Comparison of ENCODE assay signal across 8 cellular contexts in the genomic region with DNA sequence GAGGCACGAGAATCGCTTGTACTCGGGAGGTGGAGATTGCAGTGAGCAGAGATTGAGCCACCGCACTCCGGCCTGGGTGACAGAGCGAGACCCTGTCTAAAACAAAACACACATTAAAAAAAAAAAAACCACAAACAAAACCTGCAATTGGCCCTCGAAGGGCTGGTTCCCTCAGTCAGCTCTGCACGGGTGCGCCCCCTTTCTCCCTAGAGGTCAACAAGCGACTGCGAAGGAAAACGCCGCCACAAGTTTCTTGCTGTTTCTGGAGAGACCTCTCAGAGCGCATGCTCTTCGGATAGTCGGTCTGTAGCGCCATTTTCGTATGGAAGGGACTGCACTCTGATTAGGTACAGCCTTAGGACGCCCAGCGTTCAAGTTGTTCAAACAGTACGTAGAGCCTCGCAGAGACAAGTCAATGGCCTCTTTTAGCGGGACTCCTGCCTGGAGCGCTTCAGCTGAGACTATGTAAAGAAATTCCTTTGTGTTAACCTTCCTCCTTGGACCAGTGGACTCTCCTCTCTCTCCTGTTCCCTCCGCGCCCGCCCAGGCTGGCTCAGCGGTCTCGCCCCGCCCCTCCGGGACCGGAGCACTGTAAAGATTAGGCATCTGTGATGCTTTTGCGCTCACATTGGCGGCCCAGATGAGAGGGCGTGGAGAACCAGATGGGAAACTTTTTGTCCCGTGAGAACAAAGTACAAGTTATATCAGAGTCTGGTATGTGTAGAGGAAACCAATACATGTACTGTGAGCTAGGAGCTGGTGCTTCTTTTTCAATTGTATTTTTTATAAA. TPM values are rescaled to one million over a fixed set of nuclear protein-coding genes. Genes with fewer than 3 reads are reported as not detected.
DNase-seq lines count a peak whose midpoint lies in the region; ATAC-seq and TF ChIP-seq lines count a peak whose summit lies in the region.

No MANE protein-coding gene starts in this region.

- H3K9me3 ChIP-seq in SU-DHL-6 (ENCODE audit: insufficient read depth, low read length) (no peaks in the 10 kb centered on the region), heart left ventricle (no peaks in the 10 kb centered on the region)

- no peaks in the 10 kb centered on the region for H3K27me3 Mint-ChIP-seq in activated naive CD8-positive, alpha-beta T cell treated with anti-CD3 and anti-CD28 coated beads, Interleukin-2, amount 50 U/mL, for 24 hours
- no peaks in the 10 kb centered on the region for H3K27me3 Mint-ChIP-seq in type B pancreatic cell

- peak overlapping the region; percentile 77 for H3K9ac ChIP-seq in SU-DHL-6 (ENCODE audit: low read length)

- H3K9me2 ChIP-seq in SU-DHL-6 (replicated peaks; ENCODE audit: insufficient read depth, low read length) = no peaks in the 10 kb centered on the region

- peak overlapping the region; percentile 87 for H2AFZ ChIP-seq in SU-DHL-6 (ENCODE audit: low read depth, low read length, severe bottlenecking)

- no peaks in the 10 kb centered on the region for H3K9me3 Mint-ChIP-seq in activated naive CD8-positive, alpha-beta T cell treated with anti-CD3 and anti-CD28 coated beads, Interleukin-2, amount 50 U/mL, for 24 hours
- no peaks in the 10 kb centered on the region for H3K9me3 Mint-ChIP-seq in type B pancreatic cell

- peak overlapping the region; percentile 97 for H3K4me3 Mint-ChIP-seq in activated naive CD8-positive, alpha-beta T cell treated with anti-CD3 and anti-CD28 coated beads, Interleukin-2, amount 50 U/mL, for 24 hours
- peak overlapping the region; percentile 99 for H3K4me3 Mint-ChIP-seq in type B pancreatic cell

- intact Hi-C loops in heart left ventricle (cut with DNase I) = loop anchor here (1.0 to 10.0 kb wide), 16 partner anchors 46 to 219 kb away; partner anchors contain the start of genes RTCA (in 6 of the 10), TRMT13 (in 3 of the 10), SASS6 (in 2 of the 10) and DBT (in 1 of the 10)

- H3K4me2 ChIP-seq in SU-DHL-6 (ENCODE audit: low read depth, low read length, poor library complexity, severe bottlenecking) = peak overlapping the region; percentile 85

- no peaks in the 10 kb centered on the region for H3K36me3 ChIP-seq in SU-DHL-6 (ENCODE audit: low read length)
- no peaks in the 10 kb centered on the region for H3K36me3 ChIP-seq in heart left ventricle

- ATAC-seq in HG02759 (IDR thresholded peaks at IDR 0.05; ENCODE audit: unreplicated experiment) (peak; percentile 65), heart left ventricle (peak; percentile 80 to 85 (median 82))
- ATAC-seq in activated naive CD8-positive, alpha-beta T cell treated with anti-CD3 and anti-CD28 coated beads, Interleukin-2, amount 50 U/mL, for 24 hours = peak; percentile 82

- 4 to 9% (median 5%) methylated on average over 36 of the region's 36 CpGs for WGBS in heart left ventricle, 4 donors

- H3K27me3 ChIP-seq in SU-DHL-6 (ENCODE audit: low read length) (no peaks in the 10 kb centered on the region), heart left ventricle (no peaks in the 10 kb centered on the region)

- H3K4me3 ChIP-seq in SU-DHL-6 (ENCODE audit: insufficient read depth, low read length, poor library complexity, severe bottlenecking) = peak overlapping the region; percentile 79
- peak overlapping the region; percentile 66 to 99 (median 86) for H3K4me3 ChIP-seq in heart left ventricle

- H3K27ac Mint-ChIP-seq in activated naive CD8-positive, alpha-beta T cell treated with anti-CD3 and anti-CD28 coated beads, Interleukin-2, amount 50 U/mL, for 24 hours = peak overlapping the region; percentile 99
- H3K27ac Mint-ChIP-seq in type B pancreatic cell = peak overlapping the region; percentile 99

- peaks cover 28% of the 10 kb centered on the region for H3F3A ChIP-seq in SU-DHL-6 (ENCODE audit: insufficient read depth)

- peaks cover 0 to 35% (median 20%) of the 10 kb centered on the region in 12 donors for H3K4me1 ChIP-seq in heart left ventricle

- H3K27ac ChIP-seq in SU-DHL-6 (ENCODE audit: low read depth, low read length) (peak overlapping the region; percentile 79), heart left ventricle (peak overlapping the region; percentile 22 to 98 (median 92))

- DNase-seq in NCI-H1105 treated with DMSO at 0.1 percent for 48 hours (lab: John Stamatoyannopoulos, UW) (peak; percentile 93), heart left ventricle (peak; percentile 85 to 91 (median 88)), pons (ENCODE audit: low spot score) (peak; percentile 95), type B pancreatic cell (ENCODE audit: extremely low spot score, unreplicated experiment) (peak; percentile 92)
- peak; percentile 87 for DNase-seq in activated naive CD8-positive, alpha-beta T cell treated with anti-CD3 and anti-CD28 coated beads, Interleukin-2, amount 50 U/mL, for 24 hours

- H3K36me3 Mint-ChIP-seq in activated naive CD8-positive, alpha-beta T cell treated with anti-CD3 and anti-CD28 coated beads, Interleukin-2, amount 50 U/mL, for 24 hours (ENCODE audit: low read depth) = peaks cover 9% of the 10 kb centered on the region
- H3K36me3 Mint-ChIP-seq in type B pancreatic cell = peaks cover 12% of the 10 kb centered on the region

- no peaks in the 10 kb centered on the region for H3K79me2 ChIP-seq in SU-DHL-6 (ENCODE audit: insufficient read depth, low read length)

- peak in 1 of 2 donors; percentile 44 for TF ChIP-seq POLR2A in heart left ventricle (IDR thresholded peaks at IDR 0.05)

- TF ChIP-seq CTCF in GM12874 (IDR thresholded peaks at IDR 0.05; ENCODE audit: insufficient read depth, low read depth, low read length) (peak; percentile 47), SU-DHL-6 (IDR thresholded peaks at IDR 0.05; ENCODE audit: insufficient read depth, low read length, poor library complexity, severe bottlenecking) (peak; percentile 62), heart left ventricle (IDR thresholded peaks at IDR 0.05) (peak in 10 of 12 donors; percentile 20 to 61 (median 42)), type B pancreatic cell (conservative IDR thresholded peaks at IDR 0.05) (peak; percentile 58)

- H4K20me1 ChIP-seq in SU-DHL-6 (ENCODE audit: low read depth, low read length) = no peaks in the 10 kb centered on the region

- peaks cover 37% of the 10 kb centered on the region for H3K4me1 Mint-ChIP-seq in activated naive CD8-positive, alpha-beta T cell treated with anti-CD3 and anti-CD28 coated beads, Interleukin-2, amount 50 U/mL, for 24 hours
- peaks cover 29% of the 10 kb centered on the region for H3K4me1 Mint-ChIP-seq in type B pancreatic cell (ENCODE audit: unreplicated experiment)

RNA-seq across cellular contexts. Expression of gene CDC14A, which starts 1.0 kb away (rescaled TPM):
- total RNA-seq in heart left ventricle (1 to 10 TPM; 2.2 to 8.8 (median 4.4) TPM), type B pancreatic cell (ENCODE audit: low replicate concordance) (9.7 and 11.4 TPM in 2 replicates)
- 1 to 10 TPM; 1.7 to 2.4 TPM for polyA plus RNA-seq in heart left ventricle

Comparison
In these comparisons a context has a peak if more than half of its experiments do, and no peak if none do; other contexts are left out.
1. Peak in every context shown above with its lines: DNase-seq, ATAC-seq, H3K4me3 ChIP-seq and H3K27ac ChIP-seq.